23 cellular contexts compared by ENCODE assay signal in genomic region chr19:39967561-39967960, GRCh38.
"Had no signal": no experiment of that assay in that cellular context is flagged by ENCODE, and none has a peak within 500 bp of the region (broad histone marks: within the 10 kb centered on the region; RNA-seq: fewer than 3 reads in every experiment).

No MANE protein-coding gene starts in this region.

- ATAC-seq: left cardiac atrium; natural killer cell treated with Interleukin-12 subunit alpha and Interleukin-12 subunit beta and Interleukin-15 and Interleukin-18, amount 100 ng/mL, for 72 hours; sciatic nerve; stimulated activated memory B cell treated with anti-CD40 and anti-IgM and Interleukin-4, amounts not matched to agents 10 μg/mL and 1 μg/mL and 100 μg/mL, for 72 hours had no signal

- H3K27me3 ChIP-seq: brain microvascular endothelial cell, tibial artery had no signal

- DNase-seq: activated CD4-positive, alpha-beta T cell treated with anti-CD3 and anti-CD28 coated beads, Interleukin-2, amount 10 ng/mL, durations not matched to agents 7 days and 5 days; activated CD4-positive, CD25-positive, alpha-beta regulatory T cell; activated gamma-delta T cell; activated naive CD8-positive, alpha-beta T cell treated with anti-CD3 and anti-CD28 coated beads, Interleukin-2, amount 10 ng/mL, durations not matched to agents 7 days and 5 days; activated T-cell treated with anti-CD3 and anti-CD28 coated beads, Interleukin-2, amount 50 U/mL, for 1 hour; anterior cingulate cortex; brain microvascular endothelial cell; central memory CD4-positive, alpha-beta T cell; erythroblast; foreskin melanocyte; glutamatergic neuron; hippocampal formation; left cardiac atrium; mesendoderm; SK-N-SH; stimulated activated CD4-positive, alpha-beta T cell treated with anti-CD3 and anti-CD28 coated beads, Interleukin-4, amount 100 ng/mL, for 1 hour; T1000; tibial artery had no signal

- H3K9me3 ChIP-seq: neutrophil, SK-N-SH, tibial artery had no signal

- H3K9me2 ChIP-seq: SK-N-SH had no signal

- H3K4me3 Mint-ChIP-seq: activated CD4-positive, alpha-beta T cell treated with anti-CD3 and anti-CD28 coated beads, Interleukin-2, amount 10 ng/mL, durations not matched to agents 7 days and 5 days; activated naive CD8-positive, alpha-beta T cell treated with anti-CD3 and anti-CD28 coated beads, Interleukin-2, amount 10 ng/mL, durations not matched to agents 7 days and 5 days; natural killer cell treated with Interleukin-12 subunit alpha and Interleukin-12 subunit beta and Interleukin-15 and Interleukin-18, amount 100 ng/mL, for 72 hours; stimulated activated memory B cell treated with anti-CD40 and anti-IgM and Interleukin-4, amounts not matched to agents 10 μg/mL and 1 μg/mL and 100 μg/mL, for 72 hours had no signal

- H3K4me3 ChIP-seq: smooth muscle cell, tibial artery had no signal

- H3K9me3 Mint-ChIP-seq: activated naive CD8-positive, alpha-beta T cell treated with anti-CD3 and anti-CD28 coated beads, Interleukin-2, amount 10 ng/mL, durations not matched to agents 7 days and 5 days; natural killer cell treated with Interleukin-12 subunit alpha and Interleukin-12 subunit beta and Interleukin-15 and Interleukin-18, amount 100 ng/mL, for 72 hours; stimulated activated memory B cell treated with anti-CD40 and anti-IgM and Interleukin-4, amounts not matched to agents 10 μg/mL and 1 μg/mL and 100 μg/mL, for 72 hours had no signal

- H3K27me3 Mint-ChIP-seq: activated CD4-positive, alpha-beta T cell treated with anti-CD3 and anti-CD28 coated beads, Interleukin-2, amount 10 ng/mL, durations not matched to agents 7 days and 5 days; activated naive CD8-positive, alpha-beta T cell treated with anti-CD3 and anti-CD28 coated beads, Interleukin-2, amount 10 ng/mL, durations not matched to agents 7 days and 5 days; natural killer cell treated with Interleukin-12 subunit alpha and Interleukin-12 subunit beta and Interleukin-15 and Interleukin-18, amount 100 ng/mL, for 72 hours; stimulated activated memory B cell treated with anti-CD40 and anti-IgM and Interleukin-4, amounts not matched to agents 10 μg/mL and 1 μg/mL and 100 μg/mL, for 72 hours had no signal

- H3K27ac Mint-ChIP-seq: activated naive CD8-positive, alpha-beta T cell treated with anti-CD3 and anti-CD28 coated beads, Interleukin-2, amount 10 ng/mL, durations not matched to agents 7 days and 5 days; stimulated activated memory B cell treated with anti-CD40 and anti-IgM and Interleukin-4, amounts not matched to agents 10 μg/mL and 1 μg/mL and 100 μg/mL, for 72 hours had no signal

- H3K36me3 Mint-ChIP-seq: stimulated activated memory B cell treated with anti-CD40 and anti-IgM and Interleukin-4, amounts not matched to agents 10 μg/mL and 1 μg/mL and 100 μg/mL, for 72 hours had no signal

- H3K9ac ChIP-seq: SK-N-SH had no signal

- H3K4me2 ChIP-seq: SK-N-SH, smooth muscle cell had no signal

- H3K27ac ChIP-seq: brain microvascular endothelial cell, neutrophil, tibial artery had no signal
